In the genomic region with DNA sequence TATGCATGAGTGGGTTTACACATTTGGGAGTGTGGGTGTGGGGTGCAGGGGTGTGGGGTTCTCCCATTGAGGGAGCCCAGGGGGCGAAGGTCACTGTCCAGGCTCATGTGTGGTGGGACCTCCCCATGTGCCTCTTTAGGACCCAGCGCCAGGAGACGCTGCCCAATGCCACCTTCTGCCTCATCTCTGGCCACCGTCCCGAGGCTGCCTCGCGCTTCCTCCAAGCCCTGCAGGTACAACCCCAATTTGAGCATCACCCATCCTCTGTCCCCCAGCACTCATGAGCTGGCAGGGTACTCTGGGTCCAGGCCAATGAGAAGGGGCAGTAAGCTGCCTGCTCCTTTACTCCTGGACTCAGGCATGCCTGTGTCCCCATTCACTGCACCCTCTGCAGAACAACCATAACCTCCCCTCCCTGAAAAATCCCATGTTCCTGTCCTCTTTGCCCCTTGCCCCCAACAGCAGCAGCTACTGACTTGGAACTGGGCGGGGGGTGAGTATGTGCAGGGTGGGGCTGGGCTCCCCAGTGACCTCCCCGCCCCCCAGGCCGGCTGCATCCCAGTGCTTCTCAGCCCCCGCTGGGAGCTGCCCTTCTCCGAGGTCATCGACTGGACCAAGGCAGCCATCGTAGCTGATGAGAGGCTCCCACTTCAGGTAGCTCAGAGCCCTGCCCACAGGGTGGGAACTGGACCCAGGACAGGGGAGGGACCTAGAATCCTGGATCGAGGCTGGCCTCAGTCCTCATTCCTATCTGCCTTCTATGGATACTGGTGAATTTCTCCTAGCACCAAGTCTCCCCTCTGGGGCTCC, we compare ENCODE assay signal across 2 cellular contexts.
TF ChIP-seq lines count a peak whose summit lies in the region.

No MANE protein-coding gene starts in this region.

TF ChIP-seq in GM23338, 12 proteins besides CTCF, POLR2A, EP300 and RAD21 (continues in another document):
- TF ChIP-seq CREB1 (CRISPR knock-in tag; IDR thresholded peaks at IDR 0.05; ENCODE audit: low read depth) (no peak), POLR2AphosphoS5 (IDR thresholded peaks at IDR 0.05; ENCODE audit: low read depth) (no peak), NANOG (IDR thresholded peaks at IDR 0.05; ENCODE audit: borderline replicate concordance) (no peak), ZNF114 (CRISPR knock-in tag; IDR thresholded peaks at IDR 0.05) (no peak), ETS1 (IDR thresholded peaks at IDR 0.05) (no peak)
- TF ChIP-seq, protein P1, sequence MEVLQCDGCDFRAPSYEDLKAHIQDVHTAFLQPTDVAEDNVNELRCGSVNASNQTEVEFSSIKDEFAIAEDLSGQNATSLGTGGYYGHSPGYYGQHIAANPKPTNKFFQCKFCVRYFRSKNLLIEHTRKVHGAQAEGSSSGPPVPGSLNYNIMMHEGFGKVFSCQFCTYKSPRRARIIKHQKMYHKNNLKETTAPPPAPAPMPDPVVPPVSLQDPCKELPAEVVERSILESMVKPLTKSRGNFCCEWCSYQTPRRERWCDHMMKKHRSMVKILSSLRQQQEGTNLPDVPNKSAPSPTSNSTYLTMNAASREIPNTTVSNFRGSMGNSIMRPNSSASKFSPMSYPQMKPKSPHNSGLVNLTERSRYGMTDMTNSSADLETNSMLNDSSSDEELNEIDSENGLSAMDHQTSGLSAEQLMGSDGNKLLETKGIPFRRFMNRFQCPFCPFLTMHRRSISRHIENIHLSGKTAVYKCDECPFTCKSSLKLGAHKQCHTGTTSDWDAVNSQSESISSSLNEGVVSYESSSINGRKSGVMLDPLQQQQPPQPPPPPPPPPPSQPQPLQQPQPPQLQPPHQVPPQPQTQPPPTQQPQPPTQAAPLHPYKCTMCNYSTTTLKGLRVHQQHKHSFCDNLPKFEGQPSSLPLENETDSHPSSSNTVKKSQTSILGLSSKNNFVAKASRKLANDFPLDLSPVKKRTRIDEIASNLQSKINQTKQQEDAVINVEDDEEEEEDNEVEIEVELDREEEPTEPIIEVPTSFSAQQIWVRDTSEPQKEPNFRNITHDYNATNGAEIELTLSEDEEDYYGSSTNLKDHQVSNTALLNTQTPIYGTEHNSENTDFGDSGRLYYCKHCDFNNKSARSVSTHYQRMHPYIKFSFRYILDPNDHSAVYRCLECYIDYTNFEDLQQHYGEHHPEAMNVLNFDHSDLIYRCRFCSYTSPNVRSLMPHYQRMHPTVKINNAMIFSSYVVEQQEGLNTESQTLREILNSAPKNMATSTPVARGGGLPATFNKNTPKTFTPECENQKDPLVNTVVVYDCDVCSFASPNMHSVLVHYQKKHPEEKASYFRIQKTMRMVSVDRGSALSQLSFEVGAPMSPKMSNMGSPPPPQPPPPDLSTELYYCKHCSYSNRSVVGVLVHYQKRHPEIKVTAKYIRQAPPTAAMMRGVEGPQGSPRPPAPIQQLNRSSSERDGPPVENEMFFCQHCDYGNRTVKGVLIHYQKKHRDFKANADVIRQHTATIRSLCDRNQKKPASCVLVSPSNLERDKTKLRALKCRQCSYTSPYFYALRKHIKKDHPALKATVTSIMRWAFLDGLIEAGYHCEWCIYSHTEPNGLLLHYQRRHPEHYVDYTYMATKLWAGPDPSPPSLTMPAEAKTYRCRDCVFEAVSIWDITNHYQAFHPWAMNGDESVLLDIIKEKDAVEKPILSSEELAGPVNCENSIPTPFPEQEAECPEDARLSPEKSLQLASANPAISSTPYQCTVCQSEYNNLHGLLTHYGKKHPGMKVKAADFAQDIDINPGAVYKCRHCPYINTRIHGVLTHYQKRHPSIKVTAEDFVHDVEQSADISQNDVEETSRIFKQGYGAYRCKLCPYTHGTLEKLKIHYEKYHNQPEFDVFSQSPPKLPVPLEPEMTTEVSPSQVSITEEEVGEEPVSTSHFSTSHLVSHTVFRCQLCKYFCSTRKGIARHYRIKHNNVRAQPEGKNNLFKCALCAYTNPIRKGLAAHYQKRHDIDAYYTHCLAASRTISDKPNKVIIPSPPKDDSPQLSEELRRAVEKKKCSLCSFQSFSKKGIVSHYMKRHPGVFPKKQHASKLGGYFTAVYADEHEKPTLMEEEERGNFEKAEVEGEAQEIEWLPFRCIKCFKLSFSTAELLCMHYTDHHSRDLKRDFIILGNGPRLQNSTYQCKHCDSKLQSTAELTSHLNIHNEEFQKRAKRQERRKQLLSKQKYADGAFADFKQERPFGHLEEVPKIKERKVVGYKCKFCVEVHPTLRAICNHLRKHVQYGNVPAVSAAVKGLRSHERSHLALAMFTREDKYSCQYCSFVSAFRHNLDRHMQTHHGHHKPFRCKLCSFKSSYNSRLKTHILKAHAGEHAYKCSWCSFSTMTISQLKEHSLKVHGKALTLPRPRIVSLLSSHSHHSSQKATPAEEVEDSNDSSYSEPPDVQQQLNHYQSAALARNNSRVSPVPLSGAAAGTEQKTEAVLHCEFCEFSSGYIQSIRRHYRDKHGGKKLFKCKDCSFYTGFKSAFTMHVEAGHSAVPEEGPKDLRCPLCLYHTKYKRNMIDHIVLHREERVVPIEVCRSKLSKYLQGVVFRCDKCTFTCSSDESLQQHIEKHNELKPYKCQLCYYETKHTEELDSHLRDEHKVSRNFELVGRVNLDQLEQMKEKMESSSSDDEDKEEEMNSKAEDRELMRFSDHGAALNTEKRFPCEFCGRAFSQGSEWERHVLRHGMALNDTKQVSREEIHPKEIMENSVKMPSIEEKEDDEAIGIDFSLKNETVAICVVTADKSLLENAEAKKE (CRISPR knock-in tag; IDR thresholded peaks at IDR 0.05) = no peak
- TF ChIP-seq, protein P2, sequence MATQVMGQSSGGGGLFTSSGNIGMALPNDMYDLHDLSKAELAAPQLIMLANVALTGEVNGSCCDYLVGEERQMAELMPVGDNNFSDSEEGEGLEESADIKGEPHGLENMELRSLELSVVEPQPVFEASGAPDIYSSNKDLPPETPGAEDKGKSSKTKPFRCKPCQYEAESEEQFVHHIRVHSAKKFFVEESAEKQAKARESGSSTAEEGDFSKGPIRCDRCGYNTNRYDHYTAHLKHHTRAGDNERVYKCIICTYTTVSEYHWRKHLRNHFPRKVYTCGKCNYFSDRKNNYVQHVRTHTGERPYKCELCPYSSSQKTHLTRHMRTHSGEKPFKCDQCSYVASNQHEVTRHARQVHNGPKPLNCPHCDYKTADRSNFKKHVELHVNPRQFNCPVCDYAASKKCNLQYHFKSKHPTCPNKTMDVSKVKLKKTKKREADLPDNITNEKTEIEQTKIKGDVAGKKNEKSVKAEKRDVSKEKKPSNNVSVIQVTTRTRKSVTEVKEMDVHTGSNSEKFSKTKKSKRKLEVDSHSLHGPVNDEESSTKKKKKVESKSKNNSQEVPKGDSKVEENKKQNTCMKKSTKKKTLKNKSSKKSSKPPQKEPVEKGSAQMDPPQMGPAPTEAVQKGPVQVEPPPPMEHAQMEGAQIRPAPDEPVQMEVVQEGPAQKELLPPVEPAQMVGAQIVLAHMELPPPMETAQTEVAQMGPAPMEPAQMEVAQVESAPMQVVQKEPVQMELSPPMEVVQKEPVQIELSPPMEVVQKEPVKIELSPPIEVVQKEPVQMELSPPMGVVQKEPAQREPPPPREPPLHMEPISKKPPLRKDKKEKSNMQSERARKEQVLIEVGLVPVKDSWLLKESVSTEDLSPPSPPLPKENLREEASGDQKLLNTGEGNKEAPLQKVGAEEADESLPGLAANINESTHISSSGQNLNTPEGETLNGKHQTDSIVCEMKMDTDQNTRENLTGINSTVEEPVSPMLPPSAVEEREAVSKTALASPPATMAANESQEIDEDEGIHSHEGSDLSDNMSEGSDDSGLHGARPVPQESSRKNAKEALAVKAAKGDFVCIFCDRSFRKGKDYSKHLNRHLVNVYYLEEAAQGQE (IDR thresholded peaks at IDR 0.05; ENCODE audit: unreplicated experiment) = no peak

TF ChIP-seq in IMR-90, 13 proteins besides CTCF, POLR2A, EP300 and RAD21:
- TF ChIP-seq, protein P3, sequence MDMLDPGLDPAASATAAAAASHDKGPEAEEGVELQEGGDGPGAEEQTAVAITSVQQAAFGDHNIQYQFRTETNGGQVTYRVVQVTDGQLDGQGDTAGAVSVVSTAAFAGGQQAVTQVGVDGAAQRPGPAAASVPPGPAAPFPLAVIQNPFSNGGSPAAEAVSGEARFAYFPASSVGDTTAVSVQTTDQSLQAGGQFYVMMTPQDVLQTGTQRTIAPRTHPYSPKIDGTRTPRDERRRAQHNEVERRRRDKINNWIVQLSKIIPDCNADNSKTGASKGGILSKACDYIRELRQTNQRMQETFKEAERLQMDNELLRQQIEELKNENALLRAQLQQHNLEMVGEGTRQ (IDR thresholded peaks at IDR 0.05; ENCODE audit: low read depth, low read length) = no peak
- no peak for TF ChIP-seq MAZ (IDR thresholded peaks at IDR 0.05; ENCODE audit: borderline replicate concordance, low read depth, low read length)
- no peak for TF ChIP-seq RCOR1 (IDR thresholded peaks at IDR 0.05; ENCODE audit: insufficient replicate concordance, low read length)
- TF ChIP-seq RFX5 (IDR thresholded peaks at IDR 0.05; ENCODE audit: low read depth, low read length) = no peak
- no peak for TF ChIP-seq MXI1 (IDR thresholded peaks at IDR 0.05; ENCODE audit: borderline replicate concordance, low read depth, low read length)
- no peak for TF ChIP-seq BHLHE40 (IDR thresholded peaks at IDR 0.05; ENCODE audit: low read depth, low read length)
- no peak for TF ChIP-seq CEBPB (IDR thresholded peaks at IDR 0.05; ENCODE audit: low read depth, low read length)
- no peak for TF ChIP-seq FOS (IDR thresholded peaks at IDR 0.05; ENCODE audit: low read depth, low read length)
- TF ChIP-seq NFE2L2 (IDR thresholded peaks at IDR 0.05; ENCODE audit: low read depth, low read length) = no peak
